37 cellular contexts compared by ENCODE assay signal in genomic region chr2:19288291-19288690, GRCh38.
"Had no signal": no experiment of that assay in that cellular context is flagged by ENCODE, and none has a peak within 500 bp of the region (broad histone marks: within the 10 kb centered on the region; RNA-seq: fewer than 3 reads in every experiment).

No MANE protein-coding gene starts in this region.

- H3K27ac Mint-ChIP-seq: activated naive CD4-positive, alpha-beta T cell treated with anti-CD3 and anti-CD28 coated beads for 36 hours; activated naive CD4-positive, alpha-beta T cell treated with anti-CD3 and anti-CD28 coated beads, Interleukin-2, amount 10 ng/mL, durations not matched to agents 7 days and 5 days; activated naive CD4-positive, alpha-beta T cell treated with anti-CD3 and anti-CD28 coated beads, Interleukin-2, amount 50 U/mL, for 24 hours; activated naive CD4-positive, alpha-beta T cell treated with anti-CD3 and anti-CD28 coated beads, Interleukin-2, amount 50 U/mL, for 72 hours; activated naive CD8-positive, alpha-beta T cell; activated naive CD8-positive, alpha-beta T cell treated with anti-CD3 and anti-CD28 coated beads for 36 hours; activated naive CD8-positive, alpha-beta T cell treated with anti-CD3 and anti-CD28 coated beads, Interleukin-2, amount 10 ng/mL, durations not matched to agents 7 days and 5 days; activated naive CD8-positive, alpha-beta T cell treated with anti-CD3 and anti-CD28 coated beads, Interleukin-2, amount 50 U/mL, for 24 hours; activated T-cell treated with anti-CD3 and anti-CD28 coated beads, Interleukin-2, amount 50 U/mL, for 24 hours; activated T-cell treated with anti-CD3 and anti-CD28 coated beads, Interleukin-2, amount 50 U/mL, for 72 hours; activated T-helper 1 cell treated with anti-CD3 and anti-CD28 coated beads, Interleukin-12 subunit alpha, Interleukin-12 subunit beta, Interleukin-2, Interleukin-4 antibody, amounts not matched to agents 30 ng/mL and 10 ng/mL and 1 ng/mL, durations not matched to agents 14 hours and 24 hours and 36 hours; activated T-helper 17 cell treated with anti-CD3 and anti-CD28 coated beads, Interleukin-2, amount 50 U/mL, for 72 hours; activated T-helper 2 cell treated with anti-CD3 and anti-CD28 coated beads, Interferon-gamma antibody, Interleukin-2, Interleukin-4, amounts not matched to agents 10 μg/mL and 5 μg/mL and 100 μg/mL, durations not matched to agents 14 hours and 24 hours and 36 hours; brain had no signal

- H3K4me1 Mint-ChIP-seq: brain; central memory CD8-positive, alpha-beta T cell had no signal

- H3K27me3 Mint-ChIP-seq: activated naive CD4-positive, alpha-beta T cell treated with anti-CD3 and anti-CD28 coated beads, Interleukin-2, amount 10 ng/mL, durations not matched to agents 7 days and 5 days; activated naive CD4-positive, alpha-beta T cell treated with anti-CD3 and anti-CD28 coated beads, Interleukin-2, amount 50 U/mL, for 24 hours; activated naive CD8-positive, alpha-beta T cell; activated naive CD8-positive, alpha-beta T cell treated with anti-CD3 and anti-CD28 coated beads for 36 hours; activated naive CD8-positive, alpha-beta T cell treated with anti-CD3 and anti-CD28 coated beads, Interleukin-2, amount 10 ng/mL, durations not matched to agents 7 days and 5 days; activated T-helper 17 cell treated with anti-CD3 and anti-CD28 coated beads, Interleukin-2, amount 50 U/mL, for 72 hours; brain had no signal

- H3K4me3 Mint-ChIP-seq: activated naive CD4-positive, alpha-beta T cell treated with anti-CD3 and anti-CD28 coated beads for 36 hours; activated naive CD4-positive, alpha-beta T cell treated with anti-CD3 and anti-CD28 coated beads, Interleukin-2, amount 10 ng/mL, durations not matched to agents 7 days and 5 days; activated naive CD4-positive, alpha-beta T cell treated with anti-CD3 and anti-CD28 coated beads, Interleukin-2, amount 50 U/mL, for 24 hours; activated naive CD8-positive, alpha-beta T cell; activated naive CD8-positive, alpha-beta T cell treated with anti-CD3 and anti-CD28 coated beads for 36 hours; activated naive CD8-positive, alpha-beta T cell treated with anti-CD3 and anti-CD28 coated beads, Interleukin-2, amount 10 ng/mL, durations not matched to agents 7 days and 5 days; activated naive CD8-positive, alpha-beta T cell treated with anti-CD3 and anti-CD28 coated beads, Interleukin-2, amount 50 U/mL, for 24 hours; activated T-cell treated with anti-CD3 and anti-CD28 coated beads, Interleukin-2, amount 50 U/mL, for 24 hours; activated T-cell treated with anti-CD3 and anti-CD28 coated beads, Interleukin-2, amount 50 U/mL, for 4 hours; activated T-cell treated with anti-CD3 and anti-CD28 coated beads, Interleukin-2, amount 50 U/mL, for 72 hours; activated T-helper 1 cell treated with anti-CD3 and anti-CD28 coated beads, Interleukin-12 subunit alpha, Interleukin-12 subunit beta, Interleukin-2, Interleukin-4 antibody, amounts not matched to agents 30 ng/mL and 10 ng/mL and 1 ng/mL, durations not matched to agents 14 hours and 24 hours and 36 hours; activated T-helper 17 cell treated with anti-CD3 and anti-CD28 coated beads, Interleukin-2, amount 50 U/mL, for 72 hours; brain; central memory CD8-positive, alpha-beta T cell had no signal

- H3K9me3 Mint-ChIP-seq: activated naive CD4-positive, alpha-beta T cell treated with anti-CD3 and anti-CD28 coated beads for 36 hours; activated naive CD4-positive, alpha-beta T cell treated with anti-CD3 and anti-CD28 coated beads, Interleukin-2, amount 10 ng/mL, durations not matched to agents 7 days and 5 days; activated naive CD4-positive, alpha-beta T cell treated with anti-CD3 and anti-CD28 coated beads, Interleukin-2, amount 50 U/mL, for 24 hours; activated naive CD8-positive, alpha-beta T cell treated with anti-CD3 and anti-CD28 coated beads for 36 hours; activated naive CD8-positive, alpha-beta T cell treated with anti-CD3 and anti-CD28 coated beads, Interleukin-2, amount 10 ng/mL, durations not matched to agents 7 days and 5 days; activated T-cell treated with anti-CD3 and anti-CD28 coated beads, Interleukin-2, amount 50 U/mL, for 24 hours; activated T-cell treated with anti-CD3 and anti-CD28 coated beads, Interleukin-2, amount 50 U/mL, for 72 hours; activated T-helper 1 cell treated with anti-CD3 and anti-CD28 coated beads, Interleukin-12 subunit alpha, Interleukin-12 subunit beta, Interleukin-2, Interleukin-4 antibody, amounts not matched to agents 30 ng/mL and 10 ng/mL and 1 ng/mL, durations not matched to agents 14 hours and 24 hours and 36 hours; activated T-helper 17 cell treated with anti-CD3 and anti-CD28 coated beads, Interleukin-2, amount 50 U/mL, for 72 hours; activated T-helper 2 cell treated with anti-CD3 and anti-CD28 coated beads, Interferon-gamma antibody, Interleukin-2, Interleukin-4, amounts not matched to agents 10 μg/mL and 5 μg/mL and 100 μg/mL, durations not matched to agents 14 hours and 24 hours and 36 hours; brain had no signal

- H3K27me3 ChIP-seq: adrenal gland, ascending aorta, body of pancreas, brain microvascular endothelial cell, cardiac muscle cell had no signal

- H3K9me3 ChIP-seq: adrenal gland, ascending aorta, body of pancreas had no signal

- H3K36me3 Mint-ChIP-seq: activated naive CD4-positive, alpha-beta T cell treated with anti-CD3 and anti-CD28 coated beads, Interleukin-2, amount 10 ng/mL, durations not matched to agents 7 days and 5 days; activated naive CD4-positive, alpha-beta T cell treated with anti-CD3 and anti-CD28 coated beads, Interleukin-2, amount 50 U/mL, for 24 hours; activated naive CD8-positive, alpha-beta T cell treated with anti-CD3 and anti-CD28 coated beads for 36 hours; activated naive CD8-positive, alpha-beta T cell treated with anti-CD3 and anti-CD28 coated beads, Interleukin-2, amount 10 ng/mL, durations not matched to agents 7 days and 5 days; brain had no signal

- H3K4me1 ChIP-seq: ascending aorta, body of pancreas had no signal

- H3K4me3 ChIP-seq: adrenal gland, ascending aorta, body of pancreas, cardiac muscle cell had no signal

- H3K36me3 ChIP-seq: adrenal gland, ascending aorta, brain microvascular endothelial cell, cardiac muscle cell had no signal

- DNase-seq: activated effector memory CD4-positive, alpha-beta T cell treated with anti-CD3 and anti-CD28 coated beads, Interleukin-2, amount 50 U/mL, for 16 hours; activated effector memory CD4-positive, alpha-beta T cell treated with Interleukin-2 at 50 U/mL for 16 hours; activated gamma-delta T cell; activated gamma-delta T cell treated with Interleukin-2 at 50 U/mL for 16 hours; activated naive CD4-positive, alpha-beta T cell; activated naive CD4-positive, alpha-beta T cell treated with anti-CD3 and anti-CD28 coated beads for 36 hours; activated naive CD4-positive, alpha-beta T cell treated with anti-CD3 and anti-CD28 coated beads, Interleukin-2, amount 10 ng/mL, durations not matched to agents 7 days and 5 days; activated naive CD4-positive, alpha-beta T cell treated with anti-CD3 and anti-CD28 coated beads, Interleukin-2, amount 50 U/mL, for 16 hours; activated naive CD4-positive, alpha-beta T cell treated with Interleukin-2 at 50 U/mL for 16 hours; activated naive CD8-positive, alpha-beta T cell treated with anti-CD3 and anti-CD28 coated beads for 36 hours; activated naive CD8-positive, alpha-beta T cell treated with anti-CD3 and anti-CD28 coated beads, Interleukin-2, amount 10 ng/mL, durations not matched to agents 7 days and 5 days; activated naive CD8-positive, alpha-beta T cell treated with anti-CD3 and anti-CD28 coated beads, Interleukin-2, amount 50 U/mL, for 24 hours; activated T-cell treated with anti-CD3 and anti-CD28 coated beads, Interleukin-2, amount 50 U/mL, for 1 hour; activated T-cell treated with anti-CD3 and anti-CD28 coated beads, Interleukin-2, amount 50 U/mL, for 24 hours; activated T-cell treated with anti-CD3 and anti-CD28 coated beads, Interleukin-2, amount 50 U/mL, for 4 hours; activated T-cell treated with anti-CD3 and anti-CD28 coated beads, Interleukin-2, amount 50 U/mL, for 48 hours; activated T-cell treated with anti-CD3 and anti-CD28 coated beads, Interleukin-2, amount 50 U/mL, for 72 hours; amniotic stem cell; amygdala; anterior cingulate cortex; aorta; brain microvascular endothelial cell; caudate nucleus; central memory CD4-positive, alpha-beta T cell; cerebellar nuclear complex had no signal

- H3K27ac ChIP-seq: adrenal gland, ascending aorta, brain microvascular endothelial cell, cardiac muscle cell had no signal

- ATAC-seq: activated naive CD4-positive, alpha-beta T cell treated with anti-CD3 and anti-CD28 coated beads, Interleukin-2, amount 50 U/mL, for 72 hours; activated naive CD8-positive, alpha-beta T cell treated with anti-CD3 and anti-CD28 coated beads, Interleukin-2, amount 50 U/mL, for 24 hours; activated T-cell treated with anti-CD3 and anti-CD28 coated beads, Interleukin-2, amount 50 U/mL, for 4 hours; activated T-cell treated with anti-CD3 and anti-CD28 coated beads, Interleukin-2, amount 50 U/mL, for 72 hours; activated T-helper 17 cell treated with anti-CD3 and anti-CD28 coated beads, Interleukin-2, amount 50 U/mL, for 72 hours had no signal
